In the genomic region with DNA sequence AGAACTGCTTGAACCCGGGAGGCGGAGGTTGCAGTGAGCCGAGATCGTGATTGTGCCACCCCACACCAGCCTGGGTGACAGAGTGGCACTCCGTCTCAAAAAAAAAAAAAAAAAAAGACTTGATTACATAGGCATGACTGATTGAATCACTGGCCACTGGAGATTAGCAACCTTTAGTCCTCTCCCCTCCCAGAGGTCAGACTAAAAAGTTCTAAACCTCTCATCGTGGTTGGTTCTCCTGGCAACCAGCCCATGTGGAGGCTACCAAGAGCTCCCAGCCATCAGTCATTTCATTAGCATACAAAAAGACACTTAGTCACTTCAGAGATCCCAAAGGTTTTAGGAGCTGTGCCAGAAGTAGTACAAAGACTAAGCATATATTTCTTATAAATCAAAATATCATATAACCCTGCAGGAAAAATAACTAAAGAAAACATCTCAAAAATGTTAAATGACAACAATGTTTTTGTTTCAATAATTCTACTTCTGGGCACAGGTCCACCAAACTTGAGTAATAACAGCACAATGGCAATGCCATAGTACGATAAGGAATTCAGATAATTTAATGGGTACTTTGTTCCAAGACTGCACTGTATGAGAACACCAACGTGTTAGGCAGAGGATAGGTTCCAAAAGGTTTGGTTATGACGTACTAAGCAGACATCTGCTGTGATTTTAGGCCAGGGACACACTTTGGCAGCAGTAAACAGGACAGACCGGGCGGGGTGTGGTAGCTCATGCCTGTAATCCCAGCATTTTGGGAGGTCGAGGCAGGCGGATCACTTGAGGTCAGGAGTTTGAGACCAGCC, we compare ENCODE assay signal across 9 cellular contexts. TPM values are rescaled to one million over a fixed set of nuclear protein-coding genes. Genes with fewer than 3 reads are reported as not detected.
DNase-seq lines count a peak whose midpoint lies in the region; ATAC-seq, FAIRE-seq and TF ChIP-seq lines count a peak whose summit lies in the region.
"Had no signal": no experiment of that assay in that cellular context is flagged by ENCODE, and none has a peak within 500 bp of the region (broad histone marks: within the 10 kb centered on the region; RNA-seq: fewer than 3 reads in every experiment).

No MANE protein-coding gene starts in this region.

- H3K4me2 ChIP-seq in mammary epithelial cell (ENCODE audit: insufficient read depth, low read depth, low read length): peak overlapping the region; percentile 55

- FAIRE-seq in GM12892 (lab: Jason Lieb, UNC): no peak

- no peak for TF ChIP-seq CTCF in mammary epithelial cell (conservative IDR thresholded peaks at IDR 0.05 in 1 of 2, IDR thresholded peaks at IDR 0.05 in 1 of 2; ENCODE audit: extremely low read depth in 1 of 2, insufficient read depth in 1 of 2, low read depth in 1 of 2, low read length in 2 of 2)
- no peak for TF ChIP-seq CTCF in natural killer cell (IDR thresholded peaks at IDR 0.05)

- no peak overlapping the region for H3K9ac ChIP-seq in mammary epithelial cell (ENCODE audit: insufficient read depth, low read length)

- DNase-seq in GM03348 (ENCODE audit: low spot score) (peak; percentile 76), NCI-H1105 treated with DMSO at 0.1 percent for 48 hours (lab: John Stamatoyannopoulos, UW) (peak; percentile 24), mammary epithelial cell (peak; percentile 90), natural killer cell (no peak), GM12892 (ENCODE audit: insufficient read length) (no peak)
- no peak for DNase-seq in NK-92 treated with Interleukin-12 subunit alpha and Interleukin-12 subunit beta, amount 100 ng/mL, for 24 hours (lab: John Stamatoyannopoulos, UW)

- peaks cover 42 to 59% of the 10 kb centered on the region in 2 donors for H3K4me1 Mint-ChIP-seq in natural killer cell

- peaks cover 2% of the 10 kb centered on the region for H3K36me3 ChIP-seq in mammary epithelial cell (ENCODE audit: insufficient read depth, low read length)

- TF ChIP-seq POLR2A in GM12892 (IDR thresholded peaks at IDR 0.05; ENCODE audit: low read depth, low read length): no peak

- no peaks in the 10 kb centered on the region for H3K36me3 Mint-ChIP-seq in natural killer cell

- H3K9me3 Mint-ChIP-seq in natural killer cell: no peaks in the 10 kb centered on the region
- H3K9me3 Mint-ChIP-seq: memory B cell had no signal

- WGBS in mammary epithelial cell (ENCODE audit: low coverage, missing lambda C conversion rate): 11% methylated on average over 13 of the region's 13 CpGs

- no peak overlapping the region for H3K4me3 ChIP-seq in mammary epithelial cell (replicated peaks in 1 of 3; ENCODE audit: insufficient read depth in 1 of 3, low read depth in 2 of 3, low read length in 3 of 3)

- no peak overlapping the region for H2AFZ ChIP-seq in mammary epithelial cell (ENCODE audit: low read depth, low read length)

- H3K4me3 Mint-ChIP-seq in natural killer cell: no peak overlapping the region
- H3K4me3 Mint-ChIP-seq: memory B cell had no signal

- dilution Hi-C loops in mammary epithelial cell (cut with HindIII; ENCODE audit: low sequenced_read_pairs): loop anchor here (5.0 kb wide), 1 partner anchor 87 kb away; no protein-coding TSS in a partner anchor

- no peak overlapping the region for H3K27ac Mint-ChIP-seq in natural killer cell
- H3K27ac Mint-ChIP-seq: memory B cell had no signal

- in situ Hi-C loops in mammary epithelial cell (cut with MboI; ENCODE audit: low sequenced_read_pairs in 2 of 2): no loop called here

- H3K27me3 ChIP-seq in mammary epithelial cell (ENCODE audit: insufficient read depth, low read length): no peaks in the 10 kb centered on the region

- intact Hi-C loops in mammary epithelial cell (cut with micrococcal nuclease) (no loop called here), natural killer cell (cut with micrococcal nuclease) (no loop called here)

- H3K27ac ChIP-seq in mammary epithelial cell (ENCODE audit: insufficient read depth, low read depth, low read length): no peak overlapping the region

- H3K9me3 ChIP-seq in mammary epithelial cell (replicated peaks; ENCODE audit: insufficient read depth, low read length): no peaks in the 10 kb centered on the region

- no peaks in the 10 kb centered on the region for H3K27me3 Mint-ChIP-seq in natural killer cell (ENCODE audit: low read depth in 2 of 2)
- H3K27me3 Mint-ChIP-seq: memory B cell had no signal

- peaks cover 19% of the 10 kb centered on the region for H3K4me1 ChIP-seq in mammary epithelial cell (ENCODE audit: insufficient read depth, low read length)

- ATAC-seq in natural killer cell (peak in 2 of 3 donors; percentile 16 to 45), GM19035 (IDR thresholded peaks at IDR 0.05; ENCODE audit: unreplicated experiment) (no peak), GM18867 (IDR thresholded peaks at IDR 0.05; ENCODE audit: unreplicated experiment) (no peak)

- BruUV-seq in mammary epithelial cell (replicated peaks; lab: Mats Ljungman, UMichigan): no TSS peak

- peaks cover 94% of the 10 kb centered on the region for H3K79me2 ChIP-seq in mammary epithelial cell (ENCODE audit: insufficient read depth, low read length)

- CTCF ChIA-PET in mammary epithelial cell (lab: Charles Lee; ENCODE audit: low non-redundant PET): no interaction called here

- H4K20me1 ChIP-seq in mammary epithelial cell (ENCODE audit: insufficient read depth, low read length): no peaks in the 10 kb centered on the region

RNA-seq across cellular contexts. Expression of a gene that starts 18.1 kb away (rescaled TPM):
- 10 to 100 TPM; 33.3 to 53.5 TPM for total RNA-seq in mammary epithelial cell
- 14.0 TPM for polyA plus RNA-seq in mammary epithelial cell
- polyA minus RNA-seq in mammary epithelial cell: 25.0 TPM
- 100 to 1,000 TPM in 1 of 3 donors, 10 to 100 TPM in 2; 71.4 to 127 (median 90.5) TPM for total RNA-seq in natural killer cell
- 76.5 TPM for polyA plus RNA-seq in GM12892 (2012; ENCODE audit: missing spikeins)

RNA-seq across cellular contexts. Expression of a gene that starts 47.2 kb away (rescaled TPM):
- not detected for total RNA-seq in mammary epithelial cell
- not detected for polyA plus RNA-seq in mammary epithelial cell
- polyA minus RNA-seq in mammary epithelial cell: not detected
- total RNA-seq in natural killer cell: 1 to 10 TPM; 2.8 to 3.9 (median 3.6) TPM
- 0.76 TPM for polyA plus RNA-seq in GM12892 (2012; ENCODE audit: missing spikeins)

Comparison
In these comparisons a context has a peak if more than half of its experiments do, and no peak if none do; other contexts are left out.
1. DNase-seq: peak in GM03348 (single experiment), NCI-H1105 treated with DMSO at 0.1 percent for 48 hours (single experiment) and mammary epithelial cell (single experiment); none in natural killer cell (single experiment), NK-92 treated with Interleukin-12 subunit alpha and Interleukin-12 subunit beta, amount 100 ng/mL, for 24 hours (single experiment) and GM12892 (single experiment).
2. ATAC-seq: peak in natural killer cell (2 of 3); none in GM19035 (single experiment) and GM18867 (single experiment).